In genomic region chr16:77596243-77596642, GRCh38 we compare ENCODE assay signal across 1 cellular context.
TF ChIP-seq lines count a peak whose summit lies in the region.

No MANE protein-coding gene starts in this region.

TF ChIP-seq in GM23338, 12 proteins besides CTCF, POLR2A, EP300 and RAD21 (continued from another document):
- TF ChIP-seq EZH2phosphoT487 (IDR thresholded peaks at IDR 0.05; ENCODE audit: unreplicated experiment) (no peak), ZNF114 (CRISPR knock-in tag; IDR thresholded peaks at IDR 0.05) (no peak), ETS1 (IDR thresholded peaks at IDR 0.05) (no peak)
